Comparison of ENCODE assay signal across 32 cellular contexts in genomic region chr3:10245313-10245712, GRCh38. TPM values are rescaled to one million over a fixed set of nuclear protein-coding genes. Genes with fewer than 3 reads are reported as not detected.
"Had no signal": no experiment of that assay in that cellular context is flagged by ENCODE, and none has a peak within 500 bp of the region (broad histone marks: within the 10 kb centered on the region; RNA-seq: fewer than 3 reads in every experiment).

No MANE protein-coding gene starts in this region.

- H3K36me3 ChIP-seq: brain microvascular endothelial cell had no signal

- H3K27ac ChIP-seq: brain microvascular endothelial cell, PC-9, RWPE1 had no signal

- H3K4me2 ChIP-seq: PC-9 had no signal

- ATAC-seq: activated CD4-positive, alpha-beta T cell treated with anti-CD3 and anti-CD28 coated beads for 36 hours; activated CD4-positive, CD25-positive, alpha-beta regulatory T cell treated with anti-CD3 and anti-CD28 coated beads, Interleukin-2, amount 50 U/mL, for 24 hours; activated CD8-positive, alpha-beta T cell treated with anti-CD3 and anti-CD28 coated beads, Interleukin-2, amount 10 ng/mL, durations not matched to agents 7 days and 5 days; activated T-cell treated with anti-CD3 and anti-CD28 coated beads, Interleukin-2, amount 50 U/mL, for 4 hours; WTC11 had no signal

- DNase-seq: activated CD4-positive, alpha-beta T cell treated with anti-CD3 and anti-CD28 coated beads for 36 hours; activated CD4-positive, alpha-beta T cell treated with anti-CD3 and anti-CD28 coated beads, Interleukin-2, amount 10 ng/mL, durations not matched to agents 7 days and 5 days; activated CD4-positive, alpha-beta T cell treated with anti-CD3 and anti-CD28 coated beads, Interleukin-2, amount 50 U/mL, for 48 hours; activated CD8-positive, alpha-beta T cell treated with anti-CD3 and anti-CD28 coated beads, Interleukin-2, amount 10 ng/mL, durations not matched to agents 7 days and 5 days; activated naive CD4-positive, alpha-beta T cell; activated naive CD4-positive, alpha-beta T cell treated with anti-CD3 and anti-CD28 coated beads, Interleukin-2, amount 50 U/mL, for 16 hours; activated naive CD8-positive, alpha-beta T cell treated with anti-CD3 and anti-CD28 coated beads for 36 hours; activated T-cell treated with anti-CD3 and anti-CD28 coated beads, Interleukin-2, amount 50 U/mL, for 4 hours; amniotic stem cell; aorta; brain microvascular endothelial cell; central memory CD4-positive, alpha-beta T cell; MM.1S; MV-4-11; NCI-H1092; NCI-H1436 treated with DMSO at 0.1 percent for 48 hours; NCI-H1694 treated with DMSO at 0.1 percent for 48 hours; NCI-H2029 treated with DMSO at 0.1 percent for 48 hours; NCI-H2107; NCI-H2171; NCI-H510A; NCI-H526; NCI-H748 treated with DMSO at 0.1 percent for 48 hours; NK-92 treated with Interleukin-12 subunit alpha and Interleukin-12 subunit beta, amount 100 ng/mL, for 24 hours; PC-9; Right ventricle myocardium superior had no signal

- H3K27me3 ChIP-seq: brain microvascular endothelial cell had no signal

- H2AFZ ChIP-seq: PC-9 had no signal

- H3K4me3 ChIP-seq: PC-9 had no signal

- FAIRE-seq: RCC 7860, TTC549 had no signal

RNA-seq across cellular contexts. Expression of gene GHRL, which starts 47.4 kb away (rescaled TPM):
- total RNA-seq: LHCN-M2, PC-9, Right ventricle myocardium superior had no signal
